In genomic region chr11:107683070-107683469, GRCh38 we compare ENCODE assay signal across 28 cellular contexts. TPM values are rescaled to one million over a fixed set of nuclear protein-coding genes. Genes with fewer than 3 reads are reported as not detected.
"Had no signal": no experiment of that assay in that cellular context is flagged by ENCODE, and none has a peak within 500 bp of the region (broad histone marks: within the 10 kb centered on the region; RNA-seq: fewer than 3 reads in every experiment).

No MANE protein-coding gene starts in this region.

- H3K4me3 ChIP-seq: cardiac muscle cell, SJSA1 had no signal

- H3K27ac ChIP-seq: cardiac muscle cell, KMS-11, SJSA1 had no signal

- H3K9ac ChIP-seq: KMS-11 had no signal

- H3K9me3 ChIP-seq: SJSA1 had no signal

- DNase-seq: activated B cell treated with CpG ODN at 0.5 μM for 24 hours; activated CD4-positive, alpha-beta memory T cell treated with anti-CD3 and anti-CD28 coated beads for 36 hours; activated CD4-positive, alpha-beta T cell treated with anti-CD3 and anti-CD28 coated beads for 1 hour; activated CD4-positive, alpha-beta T cell treated with anti-CD3 and anti-CD28 coated beads, Interleukin-2, amount 10 ng/mL, durations not matched to agents 24 days and 14 days; activated CD8-positive, alpha-beta memory T cell treated with anti-CD3 and anti-CD28 coated beads for 24 hours; activated gamma-delta T cell; activated T-cell treated with anti-CD3 and anti-CD28 coated beads for 4 hours; activated T-cell treated with anti-CD3 and anti-CD28 coated beads, Interleukin-2, amount 50 U/mL, for 48 hours; amygdala; cerebellar nuclear complex; MM.1S; NCI-H1092 treated with DMSO at 0.1 percent for 48 hours; NCI-H1417 treated with DMSO at 0.1 percent for 48 hours; NCI-H1694; NCI-H2029; NCI-H2107; NCI-H2171 treated with DMSO at 0.1 percent for 48 hours; NCI-H226; T-helper 17 cell; T-helper 9 cell had no signal

- H3K4me1 ChIP-seq: SJSA1 had no signal

- ATAC-seq: activated T-helper 17 cell treated with anti-CD3 and anti-CD28 coated beads, Interleukin-2, amount 50 U/mL, for 72 hours; T-helper 17 cell had no signal

- H3K4me2 ChIP-seq: KMS-11 had no signal

- H3K27me3 ChIP-seq: cardiac muscle cell, SJSA1 had no signal

- H3K36me3 ChIP-seq: cardiac muscle cell, SJSA1 had no signal

RNA-seq across cellular contexts. Expression of gene SLN, which starts 28.8 kb away (rescaled TPM):
- total RNA-seq: activated B cell treated with CpG ODN at 0.5 μM for 24 hours; activated CD4-positive, alpha-beta memory T cell treated with anti-CD3 and anti-CD28 coated beads for 36 hours; activated CD4-positive, alpha-beta T cell treated with anti-CD3 and anti-CD28 coated beads, Interleukin-2, amount 10 ng/mL, durations not matched to agents 24 days and 14 days; activated naive CD4-positive, alpha-beta T cell treated with anti-CD3 and anti-CD28 coated beads for 36 hours; activated T-helper 17 cell treated with anti-CD3 and anti-CD28 coated beads, Interleukin-2, amount 50 U/mL, for 72 hours; cardiac muscle cell; NCI-H460; OCI-LY7; RPMI7951; SJSA1; T-helper 17 cell had no signal
